Comparison of ENCODE assay signal across 19 cellular contexts in genomic region chr12:79618848-79619404, GRCh38.
DNase-seq lines count a peak whose midpoint lies in the region; ATAC-seq and TF ChIP-seq lines count a peak whose summit lies in the region.
"Had no signal": no experiment of that assay in that cellular context is flagged by ENCODE, and none has a peak within 500 bp of the region (broad histone marks: within the 10 kb centered on the region; RNA-seq: fewer than 3 reads in every experiment).

No MANE protein-coding gene starts in this region.

- H3K4me1 ChIP-seq in ACC112 (ENCODE audit: control insufficient read depth, insufficient read depth, low read length, unreplicated experiment), result peaks cover 14% of the 10 kb centered on the region
- H3K4me1 ChIP-seq in foreskin keratinocyte, result peaks cover 23% of the 10 kb centered on the region
- H3K4me1 ChIP-seq in suprapubic skin, result no peaks in the 10 kb centered on the region
- H3K4me1 ChIP-seq: thyroid gland had no signal

- TF ChIP-seq POLR2A in suprapubic skin (IDR thresholded peaks at IDR 0.05), result no peak

- peaks cover 54% of the 10 kb centered on the region for H3K4me1 Mint-ChIP-seq in WTC11
- H3K4me1 Mint-ChIP-seq: neural crest cell had no signal

- H3K27me3 ChIP-seq in ACC112 (ENCODE audit: insufficient read depth, low read length), result no peaks in the 10 kb centered on the region
- no peaks in the 10 kb centered on the region for H3K27me3 ChIP-seq in foreskin keratinocyte
- no peaks in the 10 kb centered on the region for H3K27me3 ChIP-seq in suprapubic skin
- H3K27me3 ChIP-seq: thyroid gland had no signal

- TF ChIP-seq EP300 in suprapubic skin (IDR thresholded peaks at IDR 0.05), result no peak

- ATAC-seq in WTC11, result no peak
- ATAC-seq in foreskin keratinocyte, result peak; percentile 99
- ATAC-seq in GM19395 (IDR thresholded peaks at IDR 0.05; ENCODE audit: unreplicated experiment), result no peak
- ATAC-seq in GM19324 (IDR thresholded peaks at IDR 0.05; ENCODE audit: low FRiP score, unreplicated experiment), result no peak
- ATAC-seq: right cardiac atrium had no signal

- peak overlapping the region; percentile 35; the same call in 1 of the 2 replicates for H3K4me3 ChIP-seq in ACC112 (ENCODE audit: low read depth, low read length)
- no peak overlapping the region for H3K4me3 ChIP-seq in suprapubic skin
- H3K4me3 ChIP-seq: thyroid gland had no signal

- no peaks in the 10 kb centered on the region for H3K9me3 Mint-ChIP-seq in WTC11
- H3K9me3 Mint-ChIP-seq: activated T-helper 2 cell treated with anti-CD3 and anti-CD28 coated beads, Interferon-gamma antibody, Interleukin-2, Interleukin-4, amounts not matched to agents 10 μg/mL and 5 μg/mL and 100 μg/mL, durations not matched to agents 14 hours and 24 hours and 36 hours; neural crest cell had no signal

- no peaks in the 10 kb centered on the region for H3K9me3 ChIP-seq in suprapubic skin
- H3K9me3 ChIP-seq: SK-N-SH, thyroid gland had no signal

- H3K4me3 Mint-ChIP-seq in WTC11, result no peak overlapping the region
- H3K4me3 Mint-ChIP-seq: neural crest cell had no signal

- peaks cover 18% of the 10 kb centered on the region for H3K79me2 ChIP-seq in ACC112 (ENCODE audit: control insufficient read depth, insufficient read depth, low read length, unreplicated experiment)

- H3K27ac ChIP-seq in ACC112 (ENCODE audit: low read depth, low read length), result no peak overlapping the region
- H3K27ac ChIP-seq in foreskin keratinocyte, result peak overlapping the region; percentile 52
- no peak overlapping the region for H3K27ac ChIP-seq in suprapubic skin
- H3K27ac ChIP-seq: thyroid gland had no signal

- H3K27ac Mint-ChIP-seq in WTC11, result 0 out of 2 replicates have a peak overlapping the region, but pooled peaks have one; percentile 52
- H3K27ac Mint-ChIP-seq: activated T-helper 2 cell treated with anti-CD3 and anti-CD28 coated beads, Interferon-gamma antibody, Interleukin-2, Interleukin-4, amounts not matched to agents 10 μg/mL and 5 μg/mL and 100 μg/mL, durations not matched to agents 14 hours and 24 hours and 36 hours had no signal

- 51% methylated on average over 2 of the region's 2 CpGs for WGBS in suprapubic skin

- POLR2A ChIA-PET in WTC11 (lab: Charles Lee), result no interaction called here

- DNase-seq in HCEC 1CT, result peak; percentile 36
- DNase-seq in WTC11 (ENCODE audit: low spot score), result no peak
- DNase-seq in foreskin keratinocyte, result peak; percentile 72 to 85
- no peak for DNase-seq in suprapubic skin (ENCODE audit: low spot score in 2 of 2)
- no peak for DNase-seq in T-helper 2 cell
- DNase-seq: activated CD8-positive, alpha-beta memory T cell treated with anti-CD3 and anti-CD28 coated beads for 24 hours; dermis blood vessel endothelial cell; H7; KBM-7; NCI-H1417; right cardiac atrium; SK-N-SH; stimulated activated CD4-positive, alpha-beta T cell treated with anti-CD3 and anti-CD28 coated beads, Interleukin-4, amount 100 ng/mL, for 1 hour; thyroid gland had no signal

- H3K27me3 Mint-ChIP-seq in WTC11 (ENCODE audit: low read depth), result no peaks in the 10 kb centered on the region

- H2AFZ ChIP-seq in ACC112 (ENCODE audit: low read length, unreplicated experiment), result no peak overlapping the region

- TF ChIP-seq CTCF in WTC11 (IDR thresholded peaks at IDR 0.05), result no peak
- no peak for TF ChIP-seq CTCF in foreskin keratinocyte (conservative IDR thresholded peaks at IDR 0.05)
- no peak for TF ChIP-seq CTCF in suprapubic skin (IDR thresholded peaks at IDR 0.05)

- H3K36me3 ChIP-seq in ACC112 (ENCODE audit: insufficient read depth, low read length) (peaks cover 3% of the 10 kb centered on the region; the same call in 1 of the 2 replicates), suprapubic skin (peaks cover 11% of the 10 kb centered on the region)

- CTCF ChIA-PET in WTC11 (lab: Charles Lee), result no interaction called here

- peaks cover 40% of the 10 kb centered on the region for H3K36me3 Mint-ChIP-seq in WTC11

TF ChIP-seq in WTC11, 78 proteins besides CTCF, POLR2A, EP300 and RAD21:
- TF ChIP-seq HMGA2 (CRISPR knock-in tag; IDR thresholded peaks at IDR 0.05), result peak; percentile 95
- no peak for TF ChIP-seq RORB (CRISPR knock-in tag; IDR thresholded peaks at IDR 0.05)

Comparison
In these comparisons a context has a peak if more than half of its experiments do, and no peak if none do; other contexts are left out.
1. DNase-seq: peak in HCEC 1CT (single experiment) and foreskin keratinocyte (2 of 2); none in WTC11 (single experiment), suprapubic skin (0 of 2) and T-helper 2 cell (0 of 5).